ENCODE assay signal across 11 cellular contexts in the genomic region with DNA sequence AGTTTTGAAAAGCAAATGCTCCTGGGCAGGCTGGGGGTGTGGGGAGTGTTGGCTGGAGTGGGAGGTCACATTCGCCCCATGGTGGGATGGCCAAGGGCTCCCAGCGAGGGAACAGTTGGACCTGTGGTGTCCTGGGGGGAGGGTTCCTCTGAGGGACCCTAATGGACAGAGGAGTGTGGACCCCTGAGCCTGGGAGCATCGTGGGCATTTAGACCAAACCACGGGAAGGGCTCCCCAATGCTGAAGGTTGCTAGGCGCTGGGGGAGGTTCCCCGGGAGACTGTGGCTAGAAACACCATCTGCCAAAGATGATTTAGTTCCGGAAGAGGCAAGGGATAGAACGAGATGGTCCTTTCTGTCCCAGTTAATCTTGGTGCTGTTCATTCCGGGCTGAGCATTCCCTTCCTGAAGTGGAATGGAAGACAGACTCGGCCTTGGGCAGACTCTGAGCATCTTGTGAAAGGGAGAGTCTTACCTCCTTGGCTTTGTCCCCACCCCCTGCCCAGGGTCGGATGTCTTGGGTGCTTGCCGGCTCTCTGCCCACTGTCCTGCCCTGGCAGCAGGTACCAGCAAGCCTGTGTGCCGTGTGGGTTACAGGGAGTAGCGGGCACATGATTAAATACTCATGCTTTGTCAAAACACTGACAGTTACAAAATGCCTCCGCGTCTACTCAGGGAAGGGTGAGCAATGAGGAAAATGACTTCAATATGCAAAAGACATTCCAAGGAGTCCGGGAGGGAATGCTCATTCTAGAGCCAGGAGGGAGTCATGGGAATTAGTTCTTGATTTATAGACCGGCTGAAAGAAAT.
DNase-seq lines count a peak whose midpoint lies in the region; ATAC-seq, FAIRE-seq and TF ChIP-seq lines count a peak whose summit lies in the region.
"Had no signal": no experiment of that assay in that cellular context is flagged by ENCODE, and none has a peak within 500 bp of the region (broad histone marks: within the 10 kb centered on the region; RNA-seq: fewer than 3 reads in every experiment).

No MANE protein-coding gene starts in this region.

- ATAC-seq in activated T-helper 17 cell treated with anti-CD3 and anti-CD28 coated beads, Interleukin-2, amount 50 U/mL, for 72 hours (replicated peaks), result no peak

- peak overlapping the region; percentile 82 for H3K9ac ChIP-seq in mesenchymal stem cell (ENCODE audit: low read length)

- no peak overlapping the region for H3K4ac ChIP-seq in mesenchymal stem cell (ENCODE audit: low read depth in 1 of 2, low read length in 2 of 2)

- no peaks in the 10 kb centered on the region for H3K9me3 Mint-ChIP-seq in chondrocyte (ENCODE audit: low read depth)
- H3K9me3 Mint-ChIP-seq in activated T-helper 17 cell treated with anti-CD3 and anti-CD28 coated beads, Interleukin-2, amount 50 U/mL, for 72 hours, result no peaks in the 10 kb centered on the region

- H3K36me3 ChIP-seq in mesenchymal stem cell (ENCODE audit: control insufficient read depth in 1 of 2, insufficient read depth in 2 of 2, low read depth in 1 of 2, low read length in 2 of 2), result no peaks in the 10 kb centered on the region
- H3K36me3 ChIP-seq: SJCRH30 had no signal

- 76% methylated on average over 16 of the region's 18 CpGs for WGBS in mesenchymal stem cell

- peaks cover 40% of the 10 kb centered on the region for H3K4me1 ChIP-seq in mesenchymal stem cell (ENCODE audit: control insufficient read depth, insufficient read depth, low read depth, low read length)
- H3K4me1 ChIP-seq: SJCRH30 had no signal

- no peaks in the 10 kb centered on the region for H3K27me3 Mint-ChIP-seq in chondrocyte (ENCODE audit: low read depth)
- peaks cover 9% of the 10 kb centered on the region for H3K27me3 Mint-ChIP-seq in activated T-helper 17 cell treated with anti-CD3 and anti-CD28 coated beads, Interleukin-2, amount 50 U/mL, for 72 hours

- peak overlapping the region; percentile 81 for H2BK5ac ChIP-seq in mesenchymal stem cell (ENCODE audit: low read depth, low read length, poor library complexity, severe bottlenecking)

- TF ChIP-seq CTCF in chondrocyte (IDR thresholded peaks at IDR 0.05), result no peak

- H3K4me3 Mint-ChIP-seq in chondrocyte (ENCODE audit: unreplicated experiment), result peak overlapping the region; percentile 13
- H3K4me3 Mint-ChIP-seq in activated T-helper 17 cell treated with anti-CD3 and anti-CD28 coated beads, Interleukin-2, amount 50 U/mL, for 72 hours, result no peak overlapping the region

- H3K4me3 ChIP-seq in mesenchymal stem cell (ENCODE audit: insufficient read depth in 1 of 2, low read depth in 1 of 2, low read length in 2 of 2), result peak overlapping the region in 1 of 2 experiments; percentile 35
- H3K4me3 ChIP-seq: SJCRH30 had no signal

- H3K79me1 ChIP-seq in mesenchymal stem cell (replicated peaks; ENCODE audit: low read length, poor library complexity, severe bottlenecking), result no peaks in the 10 kb centered on the region

- no peaks in the 10 kb centered on the region for H3K36me3 Mint-ChIP-seq in chondrocyte (ENCODE audit: low read depth)
- no peaks in the 10 kb centered on the region for H3K36me3 Mint-ChIP-seq in activated T-helper 17 cell treated with anti-CD3 and anti-CD28 coated beads, Interleukin-2, amount 50 U/mL, for 72 hours (ENCODE audit: low read depth)

- no peak overlapping the region for H3K23ac ChIP-seq in mesenchymal stem cell (ENCODE audit: low read length in 2 of 2)

- peak overlapping the region; percentile 72 for H4K8ac ChIP-seq in mesenchymal stem cell (ENCODE audit: low read length)

- H3K27me3 ChIP-seq in mesenchymal stem cell (ENCODE audit: control insufficient read depth in 1 of 2, insufficient read depth in 1 of 2, low read length in 2 of 2), result no peaks in the 10 kb centered on the region

- H3K18ac ChIP-seq in mesenchymal stem cell (ENCODE audit: low read depth in 1 of 2, low read length in 2 of 2), result peak overlapping the region; percentile 50 to 66

- peak overlapping the region; percentile 96 for H3K27ac Mint-ChIP-seq in chondrocyte (ENCODE audit: unreplicated experiment)
- H3K27ac Mint-ChIP-seq in activated T-helper 17 cell treated with anti-CD3 and anti-CD28 coated beads, Interleukin-2, amount 50 U/mL, for 72 hours, result no peak overlapping the region

- peak overlapping the region; percentile 55 for H2BK15ac ChIP-seq in mesenchymal stem cell (ENCODE audit: low read depth, poor library complexity, severe bottlenecking)

- H3K14ac ChIP-seq in mesenchymal stem cell (ENCODE audit: low read length in 2 of 2), result peak overlapping the region in 1 of 2 experiments; percentile 29

- H2BK120ac ChIP-seq in mesenchymal stem cell (ENCODE audit: low read depth, low read length), result no peak overlapping the region

- peak; percentile 98 for FAIRE-seq in urothelium cell line (lab: Jason Lieb, UNC)

- peak overlapping the region; percentile 55 to 94 for H2BK12ac ChIP-seq in mesenchymal stem cell (ENCODE audit: low read length in 2 of 2)

- peaks cover 12% of the 10 kb centered on the region for H3K4me1 Mint-ChIP-seq in chondrocyte (ENCODE audit: low read depth)
- H3K4me1 Mint-ChIP-seq in activated T-helper 17 cell treated with anti-CD3 and anti-CD28 coated beads, Interleukin-2, amount 50 U/mL, for 72 hours, result no peaks in the 10 kb centered on the region

- no peaks in the 10 kb centered on the region for H3K9me3 ChIP-seq in mesenchymal stem cell (ENCODE audit: control insufficient read depth, low read length)
- H3K9me3 ChIP-seq: SJCRH30 had no signal

- H4K91ac ChIP-seq in mesenchymal stem cell (ENCODE audit: low read length), result peak overlapping the region; percentile 89

- DNase-seq in NCI-H82 (lab: John Stamatoyannopoulos, UW) (peak; percentile 29), NCI-H82 treated with DMSO at 0.1 percent for 48 hours (lab: John Stamatoyannopoulos, UW; ENCODE audit: unreplicated experiment) (no peak), chondrocyte (ENCODE audit: low spot score) (no peak), mesenchymal stem cell (peak; percentile 56), urothelium cell line (ENCODE audit: low spot score) (peak; percentile 64), HPDE6-E6E7 (ENCODE audit: extremely low spot score) (no peak), SKM-1 (lab: John Stamatoyannopoulos, UW; ENCODE audit: unreplicated experiment) (no peak)
- DNase-seq: 8988T; SJCRH30; stimulated activated CD4-positive, alpha-beta T cell treated with anti-CD3 and anti-CD28 coated beads, Interleukin-12 subunit alpha, Interleukin-12 subunit beta, amount 100 ng/mL, for 4 hours had no signal

- no peak overlapping the region for H2AFZ ChIP-seq in mesenchymal stem cell (ENCODE audit: low read depth, low read length)

- H2AK5ac ChIP-seq in mesenchymal stem cell (ENCODE audit: low read length, severe bottlenecking), result peak overlapping the region; percentile 92

- no peak overlapping the region for H3K4me2 ChIP-seq in mesenchymal stem cell (ENCODE audit: low read length, poor library complexity, severe bottlenecking)

- H3K27ac ChIP-seq in mesenchymal stem cell (ENCODE audit: low read length, poor library complexity, severe bottlenecking), result peak overlapping the region; percentile 94
- H3K27ac ChIP-seq: SJCRH30 had no signal

Comparison
In these comparisons a context has a peak if more than half of its experiments do, and no peak if none do; other contexts are left out.
1. DNase-seq: peak in NCI-H82 (single experiment), mesenchymal stem cell (single experiment) and urothelium cell line (single experiment); none in NCI-H82 treated with DMSO at 0.1 percent for 48 hours (single experiment), chondrocyte (single experiment), HPDE6-E6E7 (single experiment) and SKM-1 (single experiment).